Comparison of ENCODE assay signal across 31 cellular contexts in the genomic region with DNA sequence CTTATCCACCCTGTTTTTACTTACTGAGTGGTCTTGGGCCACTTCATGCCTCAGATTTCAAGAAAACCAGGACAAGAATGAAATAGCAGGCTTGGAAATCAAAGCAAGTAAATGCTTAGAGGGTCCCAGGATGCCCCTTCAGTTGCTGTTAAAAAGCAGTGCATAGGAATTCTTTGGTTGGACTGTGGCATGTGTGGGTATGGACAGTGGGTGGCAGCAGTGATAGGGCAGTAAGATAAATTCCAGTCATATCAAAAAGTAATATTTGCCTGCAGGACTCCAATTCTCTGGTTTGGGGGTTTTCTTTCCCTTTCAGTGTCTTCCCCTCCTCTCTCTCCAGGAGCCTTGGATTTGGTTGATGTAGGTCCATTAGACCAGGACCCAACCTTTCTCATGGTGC.
A peak's percentile ranks its signal among the peaks of the same experiment; 100 is the strongest.
DNase-seq lines count a peak whose midpoint lies in the region; ATAC-seq and TF ChIP-seq lines count a peak whose summit lies in the region.
"Had no signal": no experiment of that assay in that cellular context is flagged by ENCODE, and none has a peak within 500 bp of the region (broad histone marks: within the 10 kb centered on the region; RNA-seq: fewer than 3 reads in every experiment).

No MANE protein-coding gene starts in this region.

- no peak overlapping the region for H3K27ac ChIP-seq in 22Rv1
- H3K27ac ChIP-seq: coronary artery, HL-60, KMS-11, left lung, psoas muscle, RWPE1, sigmoid colon, tibial artery had no signal

- H3K4me1 Mint-ChIP-seq in activated naive CD8-positive, alpha-beta T cell treated with anti-CD3 and anti-CD28 coated beads for 36 hours = no peaks in the 10 kb centered on the region
- H3K4me1 Mint-ChIP-seq: activated naive CD4-positive, alpha-beta T cell treated with anti-CD3 and anti-CD28 coated beads, Interleukin-2, amount 10 ng/mL, durations not matched to agents 7 days and 5 days had no signal

- H3K4me3 Mint-ChIP-seq in activated naive CD8-positive, alpha-beta T cell treated with anti-CD3 and anti-CD28 coated beads for 36 hours = no peak overlapping the region
- H3K4me3 Mint-ChIP-seq: activated naive CD4-positive, alpha-beta T cell treated with anti-CD3 and anti-CD28 coated beads, Interleukin-2, amount 10 ng/mL, durations not matched to agents 7 days and 5 days had no signal

- H3K9me3 Mint-ChIP-seq in activated naive CD8-positive, alpha-beta T cell treated with anti-CD3 and anti-CD28 coated beads for 36 hours = no peaks in the 10 kb centered on the region
- H3K9me3 Mint-ChIP-seq: activated naive CD4-positive, alpha-beta T cell treated with anti-CD3 and anti-CD28 coated beads, Interleukin-2, amount 10 ng/mL, durations not matched to agents 7 days and 5 days had no signal

- H3K27me3 Mint-ChIP-seq in activated naive CD8-positive, alpha-beta T cell treated with anti-CD3 and anti-CD28 coated beads for 36 hours = no peaks in the 10 kb centered on the region

- no peak overlapping the region for H3K27ac Mint-ChIP-seq in activated naive CD8-positive, alpha-beta T cell treated with anti-CD3 and anti-CD28 coated beads for 36 hours
- H3K27ac Mint-ChIP-seq: activated naive CD4-positive, alpha-beta T cell treated with anti-CD3 and anti-CD28 coated beads, Interleukin-2, amount 10 ng/mL, durations not matched to agents 7 days and 5 days had no signal

- no peaks in the 10 kb centered on the region for H3K36me3 Mint-ChIP-seq in activated naive CD8-positive, alpha-beta T cell treated with anti-CD3 and anti-CD28 coated beads for 36 hours
- H3K36me3 Mint-ChIP-seq: activated naive CD4-positive, alpha-beta T cell treated with anti-CD3 and anti-CD28 coated beads, Interleukin-2, amount 10 ng/mL, durations not matched to agents 7 days and 5 days had no signal

- TF ChIP-seq CTCF in 22Rv1 (IDR thresholded peaks at IDR 0.05) (peak; percentile 16; the same call in 1 of the 2 replicates), GM13977 (IDR thresholded peaks at IDR 0.05; ENCODE audit: extremely low read depth, insufficient read depth, missing control alignments) (peak; percentile 14), fibroblast of the aortic adventitia (IDR thresholded peaks at IDR 0.05; ENCODE audit: insufficient read depth, low read length) (peak; percentile 2)

- no peak for DNase-seq in GM13977 (ENCODE audit: low spot score)
- DNase-seq in SK-N-DZ (ENCODE audit: low spot score) = peak; percentile 9
- no peak for DNase-seq in fibroblast of the aortic adventitia (ENCODE audit: low read depth)
- no peak for DNase-seq in hepatic stellate cell (ENCODE audit: low spot score)
- DNase-seq in activated naive CD8-positive, alpha-beta T cell treated with anti-CD3 and anti-CD28 coated beads for 36 hours = no peak
- DNase-seq: activated CD4-positive, alpha-beta T cell treated with anti-CD3 and anti-CD28 coated beads, Interleukin-2, amount 50 U/mL, for 4 hours; activated CD8-positive, alpha-beta memory T cell treated with anti-CD3 and anti-CD28 coated beads, Interleukin-2, amount 50 U/mL, for 48 hours; activated naive CD4-positive, alpha-beta T cell treated with anti-CD3 and anti-CD28 coated beads, Interleukin-2, amount 10 ng/mL, durations not matched to agents 7 days and 5 days; amniotic stem cell; DMS 273 treated with DMSO at 0.1 percent for 48 hours; effector CD8-positive, alpha-beta T cell; erythroblast; foreskin fibroblast; head of caudate nucleus; left lung; mesenchymal stem cell; NCI-H146; psoas muscle; sigmoid colon; stimulated activated CD4-positive, alpha-beta T cell treated with anti-CD3 and anti-CD28 coated beads, Interleukin-4, amount 100 ng/mL, for 24 hours; T-helper 2 cell; tibial artery had no signal

- H3K4me3 ChIP-seq in fibroblast of the aortic adventitia (ENCODE audit: low read depth, low read length) = no peak overlapping the region
- H3K4me3 ChIP-seq: BLaER1, coronary artery, left lung, psoas muscle, sigmoid colon, tibial artery had no signal

- ATAC-seq in HG03469 (IDR thresholded peaks at IDR 0.05; ENCODE audit: unreplicated experiment) (no peak), GM18868 (IDR thresholded peaks at IDR 0.05; ENCODE audit: unreplicated experiment) (no peak)
- ATAC-seq: activated CD4-positive, CD25-positive, alpha-beta regulatory T cell treated with anti-CD3 and anti-CD28 coated beads, Interleukin-2, amount 50 U/mL, for 24 hours; left lung; psoas muscle had no signal

- in situ Hi-C loops in GM13977 (cut with MboI; ENCODE audit: low pct_unique_long_range_greater_than_20kb, low sequenced_read_pairs, unreplicated experiment) = no loop called here
